In genomic region chr7:27130540-27131389, GRCh38 we compare ENCODE assay signal across 8 cellular contexts. TPM values are rescaled to one million over a fixed set of nuclear protein-coding genes. Genes with fewer than 3 reads are reported as not detected.
A peak's percentile ranks its signal among the peaks of the same experiment; 100 is the strongest.
DNase-seq lines count a peak whose midpoint lies in the region; ATAC-seq and TF ChIP-seq lines count a peak whose summit lies in the region.

HOXA4 (minus strand) TSS chr7:27130757; CDS start chr7:27130733, 24 bp downstream.

- no peaks in the 10 kb centered on the region for H3K9me3 ChIP-seq in MG63
- H3K9me3 ChIP-seq in right lobe of liver: no peaks in the 10 kb centered on the region

- peaks cover 6% of the 10 kb centered on the region for H3K36me3 Mint-ChIP-seq in chondrocyte (ENCODE audit: low read depth)

- peaks cover 85% of the 10 kb centered on the region for H3K27me3 Mint-ChIP-seq in chondrocyte (ENCODE audit: low read depth)

- H3K4me3 Mint-ChIP-seq in chondrocyte (ENCODE audit: unreplicated experiment): peak within 1 kb of the TSS; percentile 56

- no peak within 1 kb of the TSS for H3K27ac Mint-ChIP-seq in chondrocyte (ENCODE audit: unreplicated experiment)

- H3K36me3 ChIP-seq in MG63 (peaks cover 10% of the 10 kb centered on the region; the same call in 1 of the 2 replicates), right lobe of liver (no peaks in the 10 kb centered on the region)

- H3K27me3 ChIP-seq in MG63: no peaks in the 10 kb centered on the region
- H3K27me3 ChIP-seq in right lobe of liver: peaks cover 0 to 24% of the 10 kb centered on the region in 2 donors

- no peaks in the 10 kb centered on the region for H3K9me3 Mint-ChIP-seq in chondrocyte (ENCODE audit: low read depth)

- intact Hi-C loops in right lobe of liver (cut with DNase I): no loop called here

- H3K4me1 Mint-ChIP-seq in chondrocyte (ENCODE audit: low read depth): no peaks in the 10 kb centered on the region

- no peaks in the 10 kb centered on the region for H3K4me1 ChIP-seq in right lobe of liver

- no peak for TF ChIP-seq CTCF in chondrocyte (IDR thresholded peaks at IDR 0.05)
- TF ChIP-seq CTCF in right lobe of liver (IDR thresholded peaks at IDR 0.05): no peak

- peak within 1 kb of the TSS; percentile 66 for H3K4me3 ChIP-seq in MG63
- H3K4me3 ChIP-seq in right lobe of liver: peak within 1 kb of the TSS; percentile 38 to 54 (median 46)

- peak within 1 kb of the TSS; percentile 66 to 81 (median 81) for H3K27ac ChIP-seq in right lobe of liver

- ATAC-seq in right lobe of liver (peak; percentile 85 to 94 (median 92)), HG02840 (IDR thresholded peaks at IDR 0.05; ENCODE audit: low FRiP score, unreplicated experiment) (no peak)

- peak; percentile 30 for TF ChIP-seq POLR2A in right lobe of liver (IDR thresholded peaks at IDR 0.05)

- 19% methylated on average over 51 of the region's 67 CpGs for WGBS in right lobe of liver (ENCODE audit: insufficient coverage, low coverage, low lambda C conversion rate, missing lambda C conversion rate)

- DNase-seq in DMS79 (lab: John Stamatoyannopoulos, UW) (peak; percentile 28), MG63 (peak; percentile 93), chondrocyte (ENCODE audit: low spot score) (no peak), right lobe of liver (peak; percentile 81 to 88 (median 88)), UCSD-AML1 (lab: John Stamatoyannopoulos, UW; ENCODE audit: unreplicated experiment) (no peak)
- DNase-seq in activated CD4-positive, CD25-positive, alpha-beta regulatory T cell treated with anti-CD3 and anti-CD28 coated beads, Interleukin-2, amount 50 U/mL, for 72 hours: peak; percentile 87
- DNase-seq in stimulated activated CD4-positive, alpha-beta T cell treated with anti-CD3 and anti-CD28 coated beads, Interleukin-4, amount 100 ng/mL, for 4 hours: peak; percentile 69 to 71

RNA-seq across cellular contexts. Expression of gene HOXA4, which starts in this region (rescaled TPM):
- 1.5 TPM in 1 of 2 replicates, not detected in the other for total RNA-seq in MG63 (2014; rRNA removed; shearing (Covaris generic); ENCODE audit: low replicate concordance)
- total RNA-seq in chondrocyte (0.30 TPM in 1 of 3 replicates, not detected in the others), right lobe of liver (1 to 10 TPM in 1 of 6 experiments, under 1 TPM in 4, not detected in 1; 0.55 to 1.6 (median 0.75) TPM)

Comparison
In these comparisons a context has a peak if more than half of its experiments do, and no peak if none do; other contexts are left out.
1. DNase-seq: peak in DMS79 (single experiment), MG63 (single experiment), activated CD4-positive, CD25-positive, alpha-beta regulatory T cell treated with anti-CD3 and anti-CD28 coated beads, Interleukin-2, amount 50 U/mL, for 72 hours (single experiment), right lobe of liver (3 of 3) and stimulated activated CD4-positive, alpha-beta T cell treated with anti-CD3 and anti-CD28 coated beads, Interleukin-4, amount 100 ng/mL, for 4 hours (2 of 2); none in chondrocyte (single experiment) and UCSD-AML1 (single experiment).